In genomic region chr3:51559266-51559907, GRCh38 we compare ENCODE assay signal across 13 cellular contexts. TPM values are rescaled to one million over a fixed set of nuclear protein-coding genes. Genes with fewer than 3 reads are reported as not detected.
DNase-seq lines count a peak whose midpoint lies in the region; ATAC-seq and TF ChIP-seq lines count a peak whose summit lies in the region.
"Had no signal": no experiment of that assay in that cellular context is flagged by ENCODE, and none has a peak within 500 bp of the region (broad histone marks: within the 10 kb centered on the region; RNA-seq: fewer than 3 reads in every experiment).

No MANE protein-coding gene starts in this region.

- H3K79me2 ChIP-seq in osteoblast (ENCODE audit: insufficient read depth, low read length) = peaks cover 47% of the 10 kb centered on the region

- peaks cover 6% of the 10 kb centered on the region for H3K36me3 Mint-ChIP-seq in activated CD8-positive, alpha-beta T cell treated with anti-CD3 and anti-CD28 coated beads, Interleukin-2, amount 10 ng/mL, durations not matched to agents 7 days and 5 days (ENCODE audit: low read depth)

- H3K27me3 Mint-ChIP-seq in activated CD8-positive, alpha-beta T cell treated with anti-CD3 and anti-CD28 coated beads, Interleukin-2, amount 10 ng/mL, durations not matched to agents 7 days and 5 days (ENCODE audit: low read depth) = no peaks in the 10 kb centered on the region

- H3K36me3 ChIP-seq in esophagus muscularis mucosa (peaks cover 0 to 26% (median 10%) of the 10 kb centered on the region in 4 donors), osteoblast (ENCODE audit: insufficient read depth, low read length) (peaks cover 10% of the 10 kb centered on the region)

- no peaks in the 10 kb centered on the region for H3K9me3 Mint-ChIP-seq in activated CD8-positive, alpha-beta T cell treated with anti-CD3 and anti-CD28 coated beads, Interleukin-2, amount 10 ng/mL, durations not matched to agents 7 days and 5 days (ENCODE audit: insufficient read depth)
- H3K9me3 Mint-ChIP-seq: neural crest cell had no signal

- H3K4me1 ChIP-seq in esophagus muscularis mucosa (peaks cover 7 to 27% (median 18%) of the 10 kb centered on the region in 4 donors), osteoblast (ENCODE audit: insufficient read depth, low read length) (peaks cover 2% of the 10 kb centered on the region)

- in situ Hi-C loops in GM13977 (cut with MboI; ENCODE audit: low pct_unique_long_range_greater_than_20kb, low sequenced_read_pairs, unreplicated experiment) = no loop called here

- WGBS in esophagus muscularis mucosa = 33% methylated on average over 4 of the region's 4 CpGs

- peaks cover 8% of the 10 kb centered on the region for H3K4me1 Mint-ChIP-seq in activated CD8-positive, alpha-beta T cell treated with anti-CD3 and anti-CD28 coated beads, Interleukin-2, amount 10 ng/mL, durations not matched to agents 7 days and 5 days (ENCODE audit: low read depth)

- intact Hi-C loops in esophagus muscularis mucosa (cut with DNase I) = no loop called here

- peak overlapping the region in 3 of 4 donors; percentile 12 to 37 (median 24) for H3K27ac ChIP-seq in esophagus muscularis mucosa (replicated peaks in 1 of 4)
- no peak overlapping the region for H3K27ac ChIP-seq in osteoblast (ENCODE audit: low read depth, low read length)

- H3K4me3 ChIP-seq in esophagus muscularis mucosa (no peak overlapping the region), osteoblast (ENCODE audit: insufficient read depth, low read length) (no peak overlapping the region)
- H3K4me3 ChIP-seq: stomach had no signal

- no peak overlapping the region for H2AFZ ChIP-seq in osteoblast (ENCODE audit: low read length)

- no peak for TF ChIP-seq EP300 in esophagus muscularis mucosa (IDR thresholded peaks at IDR 0.05)

- no peak overlapping the region for H3K27ac Mint-ChIP-seq in activated CD8-positive, alpha-beta T cell treated with anti-CD3 and anti-CD28 coated beads, Interleukin-2, amount 10 ng/mL, durations not matched to agents 7 days and 5 days

- no peak for ATAC-seq in activated CD8-positive, alpha-beta T cell treated with anti-CD3 and anti-CD28 coated beads, Interleukin-2, amount 10 ng/mL, durations not matched to agents 7 days and 5 days

- H3K27me3 ChIP-seq in esophagus muscularis mucosa (no peaks in the 10 kb centered on the region), osteoblast (ENCODE audit: insufficient read depth, low read length) (no peaks in the 10 kb centered on the region)
- H3K27me3 ChIP-seq: stomach had no signal

- H3K9me3 ChIP-seq in esophagus muscularis mucosa = no peaks in the 10 kb centered on the region
- H3K9me3 ChIP-seq in osteoblast (ENCODE audit: low read depth, low read length) = no peaks in the 10 kb centered on the region
- H3K9me3 ChIP-seq: stomach had no signal

- H4K20me1 ChIP-seq in osteoblast (ENCODE audit: insufficient read depth, low read length) = peaks cover 17% of the 10 kb centered on the region

- POLR2A ChIA-PET in activated CD8-positive, alpha-beta T cell treated with anti-CD3 and anti-CD28 coated beads, Interleukin-2, amount 10 ng/mL, durations not matched to agents 7 days and 5 days (lab: Charles Lee) = no interaction called here

- CTCF ChIA-PET in activated CD8-positive, alpha-beta T cell treated with anti-CD3 and anti-CD28 coated beads, Interleukin-2, amount 10 ng/mL, durations not matched to agents 7 days and 5 days (lab: Charles Lee) = interaction anchor here (1.3 to 1.4 kb wide), 2 partner anchors 13 to 31 kb away, joined by 3 read pairs; no protein-coding TSS in a partner anchor

- H3K4me3 Mint-ChIP-seq in activated CD8-positive, alpha-beta T cell treated with anti-CD3 and anti-CD28 coated beads, Interleukin-2, amount 10 ng/mL, durations not matched to agents 7 days and 5 days = no peak overlapping the region
- H3K4me3 Mint-ChIP-seq: neural crest cell had no signal

- H3K4me2 ChIP-seq in osteoblast (ENCODE audit: insufficient read depth, low read length) = no peak overlapping the region

- TF ChIP-seq CTCF in esophagus muscularis mucosa (IDR thresholded peaks at IDR 0.05) (no peak), osteoblast (IDR thresholded peaks at IDR 0.05; ENCODE audit: extremely low read depth, low read depth, low read length) (no peak), GM13977 (IDR thresholded peaks at IDR 0.05; ENCODE audit: extremely low read depth, insufficient read depth, missing control alignments) (no peak)

- DNase-seq in HCEC 1CT = peak; percentile 53
- DNase-seq in NCI-H446 (lab: John Stamatoyannopoulos, UW) = peak; percentile 38 to 69
- DNase-seq in esophagus muscularis mucosa (ENCODE audit: extremely low spot score) = no peak
- DNase-seq in osteoblast (ENCODE audit: insufficient read length, low spot score, missing footprints) = peak; percentile 68
- no peak for DNase-seq in GM13977 (ENCODE audit: low spot score)
- DNase-seq in DMS114 treated with DMSO at 0.1 percent for 48 hours (lab: John Stamatoyannopoulos, UW; ENCODE audit: unreplicated experiment) = no peak
- DNase-seq in activated CD8-positive, alpha-beta T cell treated with anti-CD3 and anti-CD28 coated beads, Interleukin-2, amount 10 ng/mL, durations not matched to agents 7 days and 5 days = no peak
- no peak for DNase-seq in activated CD4-positive, CD25-positive, alpha-beta regulatory T cell (lab: John Stamatoyannopoulos, UW)
- DNase-seq: GDM1, NCI-H82, stomach, T-helper 9 cell had no signal

- TF ChIP-seq POLR2A in esophagus muscularis mucosa (IDR thresholded peaks at IDR 0.05; ENCODE audit: low read depth) = no peak

RNA-seq across cellular contexts. Expression of gene RAD54L2, which starts 20.9 kb away (rescaled TPM):
- total RNA-seq in esophagus muscularis mucosa = 10 to 100 TPM; 18.2 to 25.3 (median 23.8) TPM
- total RNA-seq in osteoblast = 22.7 and 23.2 TPM in 2 replicates
- total RNA-seq in activated CD8-positive, alpha-beta T cell treated with anti-CD3 and anti-CD28 coated beads, Interleukin-2, amount 10 ng/mL, durations not matched to agents 7 days and 5 days = 10 to 100 TPM; 28.8 to 28.9 TPM

RNA-seq across cellular contexts. Expression of gene DCAF1, which starts 59.6 kb away (rescaled TPM):
- total RNA-seq in esophagus muscularis mucosa (10 to 100 TPM; 18.3 to 24.7 (median 21.8) TPM), osteoblast (12.1 and 13.0 TPM in 2 replicates)
- 10 to 100 TPM; 35.3 to 36.3 TPM for total RNA-seq in activated CD8-positive, alpha-beta T cell treated with anti-CD3 and anti-CD28 coated beads, Interleukin-2, amount 10 ng/mL, durations not matched to agents 7 days and 5 days

Comparison
In these comparisons a context has a peak if more than half of its experiments do, and no peak if none do; other contexts are left out.
1. DNase-seq: peak in HCEC 1CT (single experiment), NCI-H446 (2 of 2) and osteoblast (single experiment); none in esophagus muscularis mucosa (single experiment), GM13977 (single experiment), DMS114 treated with DMSO at 0.1 percent for 48 hours (single experiment), activated CD8-positive, alpha-beta T cell treated with anti-CD3 and anti-CD28 coated beads, Interleukin-2, amount 10 ng/mL, durations not matched to agents 7 days and 5 days (single experiment) and activated CD4-positive, CD25-positive, alpha-beta regulatory T cell (0 of 4).